In genomic region chrX:45850775-45851433, GRCh38 we compare ENCODE assay signal across 8 cellular contexts.
DNase-seq lines count a peak whose midpoint lies in the region; ATAC-seq, FAIRE-seq and TF ChIP-seq lines count a peak whose summit lies in the region.

No MANE protein-coding gene starts in this region.

- H3K36me3 ChIP-seq in H7 (replicated peaks; ENCODE audit: control insufficient read depth, insufficient read depth, low read length) = peaks cover 23% of the 10 kb centered on the region
- H3K36me3 ChIP-seq in iPS-18a (ENCODE audit: control insufficient read depth, low read depth, low read length) = peaks cover 22% of the 10 kb centered on the region
- no peaks in the 10 kb centered on the region for H3K36me3 ChIP-seq in small intestine (ENCODE audit: control insufficient read depth in 2 of 2, insufficient read depth in 2 of 2, low read length in 2 of 2)

- FAIRE-seq in small intestine (lab: Jason Lieb, UNC) (no peak), H54 (lab: Jason Lieb, UNC) (no peak)

- DNase-seq in H7 (peak; percentile 44), RPMI7951 (ENCODE audit: low read depth) (peak; percentile 55), amniotic stem cell (lab: John Stamatoyannopoulos, UW) (peak; percentile 3), small intestine (peak; percentile 43), H54 (ENCODE audit: insufficient read length, low spot score) (no peak), DMS 273 (lab: John Stamatoyannopoulos, UW; ENCODE audit: unreplicated experiment) (no peak)

- H3K4me3 ChIP-seq in H7 (ENCODE audit: insufficient read depth, low read depth, low read length) = peak overlapping the region; percentile 98
- peak overlapping the region; percentile 92 for H3K4me3 ChIP-seq in iPS-18a (ENCODE audit: low read length)
- peak overlapping the region; percentile 31 to 68 for H3K4me3 ChIP-seq in small intestine (ENCODE audit: low read depth in 1 of 2, low read length in 2 of 2)

- peaks cover 17% of the 10 kb centered on the region for H3K4me1 ChIP-seq in iPS-18a (ENCODE audit: control insufficient read depth, low read depth, low read length)
- no peaks in the 10 kb centered on the region for H3K4me1 ChIP-seq in small intestine (ENCODE audit: control insufficient read depth in 2 of 2, insufficient read depth in 1 of 2, low read depth in 1 of 2, low read length in 1 of 2)

- TF ChIP-seq POLR2A in H54 (IDR thresholded peaks at IDR 0.05; ENCODE audit: low read depth, low read length) = no peak

- H3K27ac ChIP-seq in iPS-18a (ENCODE audit: low read length) (no peak overlapping the region), small intestine (ENCODE audit: low read depth in 1 of 2, low read length in 1 of 2) (peak overlapping the region in 1 of 2 donors; percentile 36)

- H3K27me3 ChIP-seq in H7 (ENCODE audit: control insufficient read depth, insufficient read depth, low read length) = no peaks in the 10 kb centered on the region
- H3K27me3 ChIP-seq in iPS-18a (ENCODE audit: control insufficient read depth, insufficient read depth, low read length) = no peaks in the 10 kb centered on the region
- H3K27me3 ChIP-seq in small intestine (ENCODE audit: control insufficient read depth in 2 of 2, insufficient read depth in 2 of 2, low read length in 2 of 2) = no peaks in the 10 kb centered on the region

- peak overlapping the region; percentile 73 for H3K9ac ChIP-seq in iPS-18a (ENCODE audit: low read length)

- H3K9me3 ChIP-seq in iPS-18a (ENCODE audit: control insufficient read depth, low read depth, low read length) = peaks cover 1% of the 10 kb centered on the region
- no peaks in the 10 kb centered on the region for H3K9me3 ChIP-seq in small intestine (ENCODE audit: control insufficient read depth, low read depth)

- ATAC-seq in HG02840 (IDR thresholded peaks at IDR 0.05; ENCODE audit: low FRiP score, unreplicated experiment) = no peak

- 0 to 34% (median 4%) methylated on average over 24 to 52 of the region's 54 CpGs for WGBS in small intestine, 3 donors

Comparison
In these comparisons a context has a peak if more than half of its experiments do, and no peak if none do; other contexts are left out.
1. DNase-seq: peak in H7 (single experiment), RPMI7951 (single experiment), amniotic stem cell (single experiment) and small intestine (single experiment); none in H54 (single experiment) and DMS 273 (single experiment).
2. Peak in every context shown above with its lines, with median percentiles within 50 percentile points of each other: H3K4me3 ChIP-seq.